16 cellular contexts compared by ENCODE assay signal in the genomic region with DNA sequence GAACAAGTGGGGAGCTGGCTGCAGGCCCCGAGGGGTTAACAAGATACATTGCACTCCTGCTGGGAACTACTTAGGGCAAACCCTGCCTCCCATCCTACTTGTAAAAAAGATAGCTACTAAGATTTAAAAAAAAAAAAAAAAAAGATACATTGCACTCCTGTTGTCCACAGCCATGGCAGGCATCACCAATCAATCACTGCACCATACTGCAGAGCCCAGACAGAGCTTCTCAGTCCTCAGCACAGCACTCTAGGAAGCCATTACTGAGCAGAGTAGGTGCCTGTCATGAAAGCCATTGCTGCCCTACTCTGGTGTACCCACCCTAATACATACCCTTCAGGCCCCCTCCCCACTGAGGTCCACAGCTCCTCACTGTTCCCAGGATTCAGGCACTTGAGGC.
"Had no signal": no experiment of that assay in that cellular context is flagged by ENCODE, and none has a peak within 500 bp of the region (broad histone marks: within the 10 kb centered on the region; RNA-seq: fewer than 3 reads in every experiment).

No MANE protein-coding gene starts in this region.

- H3K9me3 Mint-ChIP-seq: immature natural killer cell, natural killer cell had no signal

- H3K27me3 Mint-ChIP-seq: memory B cell had no signal

- H3K36me3 Mint-ChIP-seq: immature natural killer cell, natural killer cell had no signal

- H3K4me1 Mint-ChIP-seq: endodermal cell, immature natural killer cell, mesothelial cell of epicardium, natural killer cell had no signal

- H3K4me3 Mint-ChIP-seq: endodermal cell, immature natural killer cell, memory B cell, mesothelial cell of epicardium, natural killer cell had no signal

- H3K27ac Mint-ChIP-seq: endodermal cell, immature natural killer cell, memory B cell, mesothelial cell of epicardium, natural killer cell had no signal

- DNase-seq: effector CD4-positive, alpha-beta T cell; erythroblast; foreskin keratinocyte; immature natural killer cell; left cardiac atrium; left ventricle myocardium inferior; natural killer cell; sigmoid colon; stimulated activated CD4-positive, alpha-beta T cell treated with anti-CD3 and anti-CD28 coated beads, Interleukin-2, amount 100 ng/mL, for 24 hours; stimulated activated CD4-positive, alpha-beta T cell treated with anti-CD3 and anti-CD28 coated beads, Interleukin-4, amount 100 ng/mL, for 4 hours; stimulated activated naive CD4-positive, alpha-beta T cell; stomach; trophoblast cell had no signal
